Comparison of ENCODE assay signal across 15 cellular contexts in genomic region chr1:111372336-111372965, GRCh38.
"Had no signal": no experiment of that assay in that cellular context is flagged by ENCODE, and none has a peak within 500 bp of the region (broad histone marks: within the 10 kb centered on the region; RNA-seq: fewer than 3 reads in every experiment).

No MANE protein-coding gene starts in this region.

- H3K27me3 ChIP-seq: adrenal gland, ovary had no signal

- H3K9me3 Mint-ChIP-seq: activated naive CD4-positive, alpha-beta T cell treated with anti-CD3 and anti-CD28 coated beads, Interleukin-2, amount 50 U/mL, for 72 hours; stimulated activated memory B cell treated with anti-CD40 and anti-IgM and Interleukin-4, amounts not matched to agents 10 μg/mL and 1 μg/mL and 100 μg/mL, for 72 hours; T-helper 1 cell treated with Interleukin-12 subunit alpha and Interleukin-12 subunit beta and Interleukin-4 antibody, amounts not matched to agents 30 μg/mL and 1 μg/mL, for 36 hours had no signal

- H3K36me3 ChIP-seq: adrenal gland, ovary had no signal

- H3K4me1 Mint-ChIP-seq: stimulated activated memory B cell treated with anti-CD40 and anti-IgM and Interleukin-4, amounts not matched to agents 10 μg/mL and 1 μg/mL and 100 μg/mL, for 72 hours had no signal

- DNase-seq: activated CD4-positive, alpha-beta T cell treated with anti-CD3 and anti-CD28 coated beads, Interleukin-2, amount 50 U/mL, for 1 hour; activated CD8-positive, alpha-beta memory T cell treated with anti-CD3 and anti-CD28 coated beads for 24 hours; activated CD8-positive, alpha-beta memory T cell treated with anti-CD3 and anti-CD28 coated beads, Interleukin-2, amount 50 U/mL, for 48 hours; activated gamma-delta T cell; activated T-cell treated with anti-CD3 and anti-CD28 coated beads, Interleukin-2, amount 50 U/mL, for 72 hours; adrenal gland; foreskin keratinocyte; mesendoderm; naive thymus-derived CD8-positive, alpha-beta T cell; ovary; stimulated activated CD4-positive, alpha-beta T cell treated with anti-CD3 and anti-CD28 coated beads, Interleukin-4, amount 100 ng/mL, for 4 hours had no signal

- H3K9me3 ChIP-seq: adrenal gland, ovary had no signal

- H3K27ac Mint-ChIP-seq: activated naive CD4-positive, alpha-beta T cell treated with anti-CD3 and anti-CD28 coated beads, Interleukin-2, amount 50 U/mL, for 72 hours; activated T-cell treated with anti-CD3 and anti-CD28 coated beads, Interleukin-2, amount 50 U/mL, for 72 hours; stimulated activated memory B cell treated with anti-CD40 and anti-IgM and Interleukin-4, amounts not matched to agents 10 μg/mL and 1 μg/mL and 100 μg/mL, for 72 hours; T-helper 1 cell treated with Interleukin-12 subunit alpha and Interleukin-12 subunit beta and Interleukin-4 antibody, amounts not matched to agents 30 μg/mL and 1 μg/mL, for 36 hours had no signal

- H3K4me3 Mint-ChIP-seq: activated T-cell treated with anti-CD3 and anti-CD28 coated beads, Interleukin-2, amount 50 U/mL, for 72 hours; naive thymus-derived CD8-positive, alpha-beta T cell; stimulated activated memory B cell treated with anti-CD40 and anti-IgM and Interleukin-4, amounts not matched to agents 10 μg/mL and 1 μg/mL and 100 μg/mL, for 72 hours; T-helper 1 cell treated with Interleukin-12 subunit alpha and Interleukin-12 subunit beta and Interleukin-4 antibody, amounts not matched to agents 30 μg/mL and 1 μg/mL, for 36 hours had no signal

- H3K36me3 Mint-ChIP-seq: activated naive CD4-positive, alpha-beta T cell treated with anti-CD3 and anti-CD28 coated beads, Interleukin-2, amount 50 U/mL, for 72 hours; stimulated activated memory B cell treated with anti-CD40 and anti-IgM and Interleukin-4, amounts not matched to agents 10 μg/mL and 1 μg/mL and 100 μg/mL, for 72 hours had no signal

- H3K27ac ChIP-seq: adrenal gland, epithelial cell of prostate, foreskin keratinocyte, ovary had no signal

- H3K4me3 ChIP-seq: adrenal gland, ovary had no signal

- H3K4me1 ChIP-seq: adrenal gland, foreskin keratinocyte had no signal
